In the genomic region with DNA sequence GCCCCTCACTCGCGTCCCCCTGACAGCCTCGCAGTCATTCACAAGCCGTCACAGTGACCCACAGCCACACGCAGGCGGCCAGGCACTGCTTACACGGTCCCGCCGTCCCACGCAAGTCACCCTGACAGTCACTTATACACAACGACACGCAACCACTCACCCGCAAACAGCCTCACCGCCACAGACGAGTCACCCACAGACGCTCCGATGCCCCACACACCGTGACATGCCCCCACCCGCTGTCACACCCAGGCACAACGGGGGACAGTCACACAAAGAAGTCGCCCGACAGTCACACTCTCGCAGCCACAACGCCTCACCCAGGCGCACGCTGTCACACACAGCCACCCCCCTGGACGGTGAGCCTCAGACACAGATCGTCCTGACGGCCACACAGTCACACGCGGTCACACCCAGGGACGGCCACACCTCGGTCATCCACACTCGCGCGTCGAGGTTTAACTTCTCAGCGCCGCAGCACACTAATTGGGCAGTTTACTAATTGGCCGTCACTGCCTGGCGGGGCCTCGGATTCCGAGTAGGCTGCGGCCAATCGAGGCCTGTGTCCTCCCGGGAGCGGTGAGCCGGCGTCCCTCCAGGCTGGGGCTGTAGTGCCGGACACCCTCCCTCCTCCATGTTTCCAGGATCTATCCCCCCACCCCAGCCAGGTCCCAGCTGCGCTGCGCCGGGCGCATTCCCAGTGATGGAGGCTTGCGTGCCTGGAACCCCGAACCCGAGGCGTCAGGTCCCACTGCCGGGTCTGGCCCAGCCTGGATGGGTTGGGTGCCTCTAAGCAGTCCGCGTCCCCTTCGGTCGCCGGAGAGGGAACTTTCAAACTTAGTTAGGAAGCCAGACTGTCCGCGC, we compare ENCODE assay signal across 1 cellular context.
TF ChIP-seq lines count a peak whose summit lies in the region.

No MANE protein-coding gene starts in this region.

TF ChIP-seq in HCT116, 20 proteins besides CTCF, POLR2A, EP300 and RAD21 (continued from another document):
- TF ChIP-seq, protein P1, sequence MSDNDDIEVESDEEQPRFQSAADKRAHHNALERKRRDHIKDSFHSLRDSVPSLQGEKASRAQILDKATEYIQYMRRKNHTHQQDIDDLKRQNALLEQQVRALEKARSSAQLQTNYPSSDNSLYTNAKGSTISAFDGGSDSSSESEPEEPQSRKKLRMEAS (IDR thresholded peaks at IDR 0.05): peak; percentile 43; the same call in 1 of the 2 replicates
